Comparison of ENCODE assay signal across 20 cellular contexts in genomic region chr14:91232631-91233030, GRCh38. TPM values are rescaled to one million over a fixed set of nuclear protein-coding genes. Genes with fewer than 3 reads are reported as not detected.
DNase-seq lines count a peak whose midpoint lies in the region; ATAC-seq, FAIRE-seq and TF ChIP-seq lines count a peak whose summit lies in the region.
"Had no signal": no experiment of that assay in that cellular context is flagged by ENCODE, and none has a peak within 500 bp of the region (broad histone marks: within the 10 kb centered on the region; RNA-seq: fewer than 3 reads in every experiment).

No MANE protein-coding gene starts in this region.

- H3K27ac Mint-ChIP-seq in CD4-positive, alpha-beta memory T cell, result peak overlapping the region; percentile 92 to 100 (median 99)
- H3K27ac Mint-ChIP-seq in natural killer cell, result peak overlapping the region; percentile 98 to 100
- H3K27ac Mint-ChIP-seq: GM23338 had no signal

- BruUV-seq in IMR-90 (replicated peaks; lab: Mats Ljungman, UMichigan), result no TSS peak

- H3K56ac ChIP-seq in IMR-90 (ENCODE audit: extremely low read depth, insufficient read depth, low read length), result no peak overlapping the region

- no peak overlapping the region for H3K4me2 ChIP-seq in IMR-90 (ENCODE audit: low read depth, low read length)
- H3K4me2 ChIP-seq: GM23338 had no signal

- in situ Hi-C loops in IMR-90 (cut with MboI; ENCODE audit: low sequenced_read_pairs), result no loop called here

- H2AFZ ChIP-seq in IMR-90 (replicated peaks; ENCODE audit: low read length, poor library complexity), result no peak overlapping the region
- H2AFZ ChIP-seq: GM23338 had no signal

- H3K27ac ChIP-seq in CD4-positive, alpha-beta memory T cell (ENCODE audit: low read depth, low read length), result peak overlapping the region; percentile 88
- no peak overlapping the region for H3K27ac ChIP-seq in IMR-90 (ENCODE audit: insufficient read depth, low read length)
- H3K27ac ChIP-seq in tibial artery, result no peak overlapping the region
- H3K27ac ChIP-seq: thoracic aorta had no signal

- peak; percentile 95 for FAIRE-seq in bronchial epithelial cell (lab: Jason Lieb, UNC)
- FAIRE-seq: astrocyte had no signal

- H3K4ac ChIP-seq in IMR-90 (ENCODE audit: low read depth, low read length), result no peak overlapping the region

- TF ChIP-seq CTCF in IMR-90 (conservative IDR thresholded peaks at IDR 0.05; ENCODE audit: low read depth, low read length) (no peak), bronchial epithelial cell (IDR thresholded peaks at IDR 0.05; ENCODE audit: insufficient read depth, low read length, severe bottlenecking) (no peak), natural killer cell (IDR thresholded peaks at IDR 0.05) (no peak), tibial artery (IDR thresholded peaks at IDR 0.05) (no peak), mucosa of descending colon (IDR thresholded peaks at IDR 0.05) (no peak)

- H2AK9ac ChIP-seq in IMR-90 (replicated peaks; ENCODE audit: low read depth, low read length, poor library complexity), result no peak overlapping the region

- no peaks in the 10 kb centered on the region for H3K27me3 ChIP-seq in CD4-positive, alpha-beta memory T cell (ENCODE audit: insufficient read depth, low read length)
- H3K27me3 ChIP-seq in IMR-90 (ENCODE audit: control insufficient read depth, insufficient read depth, low read length) (no peaks in the 10 kb centered on the region), bronchial epithelial cell (ENCODE audit: control insufficient read depth, insufficient read depth, low read length) (no peaks in the 10 kb centered on the region), tibial artery (no peaks in the 10 kb centered on the region)
- H3K27me3 ChIP-seq: BE2C had no signal

- peak overlapping the region in 6 of 8 donors; percentile 1 to 97 (median 53) for H3K4me3 Mint-ChIP-seq in CD4-positive, alpha-beta memory T cell
- peak overlapping the region; percentile 81 for H3K4me3 Mint-ChIP-seq in natural killer cell
- H3K4me3 Mint-ChIP-seq: GM23338 had no signal

- no peaks in the 10 kb centered on the region for H3K9me3 ChIP-seq in CD4-positive, alpha-beta memory T cell (ENCODE audit: control insufficient read depth in 1 of 2, low read length in 2 of 2)
- H3K9me3 ChIP-seq in IMR-90 (ENCODE audit: control insufficient read depth, insufficient read depth, low read length), result peaks cover 2% of the 10 kb centered on the region; the same call in 1 of the 2 replicates
- H3K9me3 ChIP-seq in tibial artery, result peaks cover 0 to 20% (median 18%) of the 10 kb centered on the region in 3 donors
- H3K9me3 ChIP-seq in mucosa of descending colon, result no peaks in the 10 kb centered on the region
- H3K9me3 ChIP-seq: BE2C, thoracic aorta had no signal

- H2BK20ac ChIP-seq in IMR-90 (ENCODE audit: low read depth, low read length), result no peak overlapping the region; the same call in 1 of the 2 replicates

- H3K36me3 ChIP-seq in CD4-positive, alpha-beta memory T cell (ENCODE audit: insufficient read depth, low read length), result peaks cover 12% of the 10 kb centered on the region
- H3K36me3 ChIP-seq in IMR-90 (ENCODE audit: control insufficient read depth, insufficient read depth, low read length), result no peaks in the 10 kb centered on the region
- peaks cover 2% of the 10 kb centered on the region for H3K36me3 ChIP-seq in bronchial epithelial cell (ENCODE audit: control insufficient read depth, insufficient read depth, low read length)
- peaks cover 7 to 27% (median 18%) of the 10 kb centered on the region in 3 donors for H3K36me3 ChIP-seq in tibial artery
- H3K36me3 ChIP-seq in mucosa of descending colon (ENCODE audit: low read depth), result no peaks in the 10 kb centered on the region
- H3K36me3 ChIP-seq: BE2C, thoracic aorta had no signal

- H3K79me1 ChIP-seq in IMR-90 (ENCODE audit: low read depth in 1 of 2, low read length in 2 of 2), result peaks cover 0 to 4% of the 10 kb centered on the region in 2 experiments; a peak in 1 of 4 replicates

- WGBS in IMR-90 (ENCODE audit: extremely low coverage in 2 of 2, insufficient read length in 1 of 2), 2 experiments, result 100% methylated on average over 1 of the region's 3 CpGs; no CpG with 5 or more reads in 1 of the 2 experiments

- peak overlapping the region; percentile 3; the same call in 1 of the 2 replicates for H2AK5ac ChIP-seq in IMR-90 (ENCODE audit: low read depth, low read length)

- H3K4me1 Mint-ChIP-seq in CD4-positive, alpha-beta memory T cell, result peaks cover 49 to 87% (median 72%) of the 10 kb centered on the region in 4 donors
- peaks cover 66 to 78% of the 10 kb centered on the region in 2 donors for H3K4me1 Mint-ChIP-seq in natural killer cell

- no peak overlapping the region for H3K9ac ChIP-seq in IMR-90 (ENCODE audit: low read depth, low read length)

- no peaks in the 10 kb centered on the region for H3K27me3 Mint-ChIP-seq in CD4-positive, alpha-beta memory T cell
- H3K27me3 Mint-ChIP-seq in natural killer cell (ENCODE audit: low read depth in 2 of 2), result no peaks in the 10 kb centered on the region

- H3K4me3 ChIP-seq in CD4-positive, alpha-beta memory T cell (ENCODE audit: low read length in 2 of 2), result no peak overlapping the region
- H3K4me3 ChIP-seq in IMR-90 (ENCODE audit: insufficient read depth, low read depth, low read length) (no peak overlapping the region), bronchial epithelial cell (ENCODE audit: low read depth, low read length) (no peak overlapping the region), tibial artery (no peak overlapping the region), mucosa of descending colon (no peak overlapping the region)
- H3K4me3 ChIP-seq: GM23338, thoracic aorta had no signal

- no peak overlapping the region for H2BK120ac ChIP-seq in IMR-90 (ENCODE audit: low read depth, low read length)

- H4K5ac ChIP-seq in IMR-90 (ENCODE audit: low read depth, low read length), result no peak overlapping the region

- H3K18ac ChIP-seq in IMR-90 (ENCODE audit: low read depth, low read length), result no peak overlapping the region

- TF ChIP-seq POLR2A in IMR-90 (IDR thresholded peaks at IDR 0.05; ENCODE audit: low read depth, low read length), result no peak

- H2BK15ac ChIP-seq in IMR-90 (ENCODE audit: low read depth, low read length), result no peak overlapping the region; the same call in 2 of the 3 replicates

- CTCF ChIA-PET in CD4-positive, alpha-beta memory T cell (lab: Charles Lee; ENCODE audit: partially characterized antibody), result interaction anchor here (1.2 kb wide), 2 partner anchors 11 to 55 kb away, joined by 4 read pairs; no protein-coding TSS in a partner anchor
- CTCF ChIA-PET in IMR-90 (lab: Yijun Ruan, JAX), result no interaction called here

- ATAC-seq in IMR-90 (ENCODE audit: low read depth) (no peak), natural killer cell (no peak), GM19397 (IDR thresholded peaks at IDR 0.05; ENCODE audit: unreplicated experiment) (no peak), mucosa of descending colon (no peak)
- ATAC-seq: GM23338 had no signal

- peaks cover 21% of the 10 kb centered on the region for H3K9me1 ChIP-seq in IMR-90 (ENCODE audit: insufficient read depth, low read length)

- H3K14ac ChIP-seq in IMR-90 (replicated peaks; ENCODE audit: low read depth, low read length), result no peak overlapping the region

- intact Hi-C loops in CD4-positive, alpha-beta memory T cell (cut with micrococcal nuclease), result no loop called here
- intact Hi-C loops in IMR-90 (cut with micrococcal nuclease), result no loop called here
- intact Hi-C loops in natural killer cell (cut with micrococcal nuclease), result no loop called here
- intact Hi-C loops in tibial artery (cut with DNase I; ENCODE audit: low total_unique reads), result no loop called here
- intact Hi-C loops in mucosa of descending colon (cut with DNase I, micrococcal nuclease), result no loop called here

- no peak for TF ChIP-seq RAD21 in IMR-90 (IDR thresholded peaks at IDR 0.05; ENCODE audit: low read length)

- DNase-seq in CD4-positive, alpha-beta memory T cell, result no peak
- DNase-seq in IMR-90 (no peak), bronchial epithelial cell (ENCODE audit: low read depth) (no peak), natural killer cell (no peak), tibial artery (no peak), mucosa of descending colon (no peak)
- DNase-seq: activated CD4-positive, alpha-beta T cell treated with anti-CD3 and anti-CD28 coated beads, Interleukin-2, amount 50 U/mL, for 4 hours; BE2C; DMS153; foreskin melanocyte; NCI-H1092 treated with DMSO at 0.1 percent for 48 hours; NCI-H526; SIG-M5; stimulated activated CD4-positive, alpha-beta T cell treated with anti-CD3 and anti-CD28 coated beads, Interleukin-4, amount 100 ng/mL, for 4 hours; stimulated activated CD8-positive, alpha-beta memory T cell treated with anti-CD3 and anti-CD28 coated beads, Interleukin-4, amount 100 ng/mL, for 48 hours; T1000 had no signal

- H3K9me3 Mint-ChIP-seq in CD4-positive, alpha-beta memory T cell, result peaks cover 0 to 10% (median 0%) of the 10 kb centered on the region in 8 donors
- peaks cover 0 to 2% of the 10 kb centered on the region in 2 donors for H3K9me3 Mint-ChIP-seq in natural killer cell

- peaks cover 85% of the 10 kb centered on the region for H3K4me1 ChIP-seq in CD4-positive, alpha-beta memory T cell (ENCODE audit: insufficient read depth, low read length)
- H3K4me1 ChIP-seq in IMR-90 (ENCODE audit: control insufficient read depth, insufficient read depth, low read length) (peaks cover 9% of the 10 kb centered on the region), tibial artery (no peaks in the 10 kb centered on the region), mucosa of descending colon (ENCODE audit: low read depth) (no peaks in the 10 kb centered on the region)
- H3K4me1 ChIP-seq: BE2C had no signal

- no peak overlapping the region for H4K91ac ChIP-seq in IMR-90 (ENCODE audit: insufficient read depth, low read depth, low read length)

- POLR2A ChIA-PET in CD4-positive, alpha-beta memory T cell (lab: Charles Lee; ENCODE audit: partially characterized antibody), result interaction anchor here (23.5 kb wide), 1 partner anchor 16 kb away, joined by 963 read pairs; the partner anchor contains the start of gene GPR68
- POLR2A ChIA-PET in IMR-90 (lab: Charles Lee; ENCODE audit: unreplicated experiment), result no interaction called here

- peaks cover 36 to 43% of the 10 kb centered on the region in 2 donors for H3K36me3 Mint-ChIP-seq in CD4-positive, alpha-beta memory T cell
- H3K36me3 Mint-ChIP-seq in natural killer cell, result no peaks in the 10 kb centered on the region

- H4K20me1 ChIP-seq in IMR-90 (ENCODE audit: insufficient read depth, low read length), result no peaks in the 10 kb centered on the region

- no peak overlapping the region for H2BK5ac ChIP-seq in IMR-90 (ENCODE audit: low read depth, low read length, poor library complexity, severe bottlenecking)

- dilution Hi-C loops in IMR-90 (cut with HindIII; ENCODE audit: low sequenced_read_pairs, unreplicated experiment), result no loop called here

- H3K23ac ChIP-seq in IMR-90 (ENCODE audit: low read depth, low read length), result no peak overlapping the region

- no peak overlapping the region for H4K8ac ChIP-seq in IMR-90 (ENCODE audit: low read depth in 2 of 2, low read length in 2 of 2)

RNA-seq across cellular contexts. Expression of gene GPR68, which starts 11.9 kb away (rescaled TPM):
- total RNA-seq in CD4-positive, alpha-beta memory T cell, result 10 to 100 TPM; 10.6 to 10.8 TPM
- polyA plus RNA-seq in CD4-positive, alpha-beta memory T cell, result 1 to 10 TPM; 3.0 to 8.3 TPM
- 0.28 and 0.72 TPM in 2 replicates for total RNA-seq in IMR-90 (2012; rRNA removed)
- polyA plus RNA-seq in IMR-90 (2012; rRNA removed), result 0.94 and 1.0 TPM in 2 replicates
- polyA plus RNA-seq in IMR-90 (2012; cell fraction: cytosol; rRNA removed), result 0.28 and 1.3 TPM in 2 replicates
- polyA plus RNA-seq in IMR-90 (2012; cell fraction: nucleus; rRNA removed; ENCODE audit: low replicate concordance), result 0.58 and 1.4 TPM in 2 replicates
- 0.77 and 1.8 TPM in 2 replicates for total RNA-seq in bronchial epithelial cell
- total RNA-seq in natural killer cell, result 10 to 100 TPM in 2 of 3 donors, 1 to 10 TPM in 1; 7.6 to 24.0 (median 15.7) TPM
- 1 to 10 TPM; 1.4 to 2.4 (median 2.3) TPM for total RNA-seq in mucosa of descending colon
